ENCODE assay signal across 23 cellular contexts in genomic region chr9:136007276-136007675, GRCh38. TPM values are rescaled to one million over a fixed set of nuclear protein-coding genes. Genes with fewer than 3 reads are reported as not detected.
DNase-seq lines count a peak whose midpoint lies in the region; ATAC-seq and TF ChIP-seq lines count a peak whose summit lies in the region.
"Had no signal": no experiment of that assay in that cellular context is flagged by ENCODE, and none has a peak within 500 bp of the region (broad histone marks: within the 10 kb centered on the region; RNA-seq: fewer than 3 reads in every experiment).

No MANE protein-coding gene starts in this region.

- H3K9me3 ChIP-seq in cardiac muscle cell (ENCODE audit: low read depth) (no peaks in the 10 kb centered on the region), heart left ventricle (no peaks in the 10 kb centered on the region), neural progenitor cell (ENCODE audit: low read depth) (no peaks in the 10 kb centered on the region)
- no peaks in the 10 kb centered on the region for H3K9me3 ChIP-seq in CD4-positive, alpha-beta T cell (ENCODE audit: control insufficient read depth, low read length)
- H3K9me3 ChIP-seq: ovary, right atrium auricular region, tibial artery had no signal

- intact Hi-C loops in heart left ventricle (cut with DNase I), result no loop called here
- intact Hi-C loops in CD4-positive, alpha-beta T cell (cut with DNase I, micrococcal nuclease), result no loop called here

- H3K27me3 ChIP-seq in cardiac muscle cell (no peaks in the 10 kb centered on the region), heart left ventricle (no peaks in the 10 kb centered on the region), neural progenitor cell (no peaks in the 10 kb centered on the region)
- H3K27me3 ChIP-seq in CD4-positive, alpha-beta T cell (ENCODE audit: control insufficient read depth, insufficient read depth, low read length), result no peaks in the 10 kb centered on the region
- H3K27me3 ChIP-seq: ovary, right atrium auricular region, tibial artery had no signal

- H3K4me2 ChIP-seq in neural progenitor cell, result peak overlapping the region; percentile 38

- TF ChIP-seq CTCF in cardiac muscle cell (IDR thresholded peaks at IDR 0.05; ENCODE audit: low read depth, low read length) (no peak), heart left ventricle (IDR thresholded peaks at IDR 0.05) (no peak), glutamatergic neuron (IDR thresholded peaks at IDR 0.05; ENCODE audit: partially characterized antibody, unreplicated experiment) (no peak), neural progenitor cell (IDR thresholded peaks at IDR 0.05) (no peak)
- no peak for TF ChIP-seq CTCF in CD4-positive, alpha-beta T cell (IDR thresholded peaks at IDR 0.05)

- H3K36me3 ChIP-seq in cardiac muscle cell (no peaks in the 10 kb centered on the region), heart left ventricle (peaks cover 0 to 27% (median 15%) of the 10 kb centered on the region in 9 donors), neural progenitor cell (no peaks in the 10 kb centered on the region)
- H3K36me3 ChIP-seq: ovary had no signal

- H3F3A ChIP-seq in neural progenitor cell (ENCODE audit: low read depth), result peaks cover 21% of the 10 kb centered on the region

- no peak overlapping the region for H3K4me3 Mint-ChIP-seq in glutamatergic neuron (ENCODE audit: unreplicated experiment)
- H3K4me3 Mint-ChIP-seq in neural progenitor cell, result peak overlapping the region; percentile 2
- no peak overlapping the region for H3K4me3 Mint-ChIP-seq in CD4-positive, alpha-beta T cell
- H3K4me3 Mint-ChIP-seq: activated naive CD4-positive, alpha-beta T cell treated with anti-CD3 and anti-CD28 coated beads, Interleukin-2, amount 10 ng/mL, durations not matched to agents 7 days and 5 days; CD8-positive, alpha-beta memory T cell had no signal

- TF ChIP-seq POLR2A in heart left ventricle (IDR thresholded peaks at IDR 0.05), result no peak

- no peak overlapping the region for H2AFZ ChIP-seq in neural progenitor cell (replicated peaks)

- H3K9ac ChIP-seq in neural progenitor cell, result no peak overlapping the region

- no peaks in the 10 kb centered on the region for H3K36me3 Mint-ChIP-seq in glutamatergic neuron (ENCODE audit: unreplicated experiment)
- H3K36me3 Mint-ChIP-seq in neural progenitor cell, result no peaks in the 10 kb centered on the region
- no peaks in the 10 kb centered on the region for H3K36me3 Mint-ChIP-seq in CD4-positive, alpha-beta T cell (ENCODE audit: low read depth)
- H3K36me3 Mint-ChIP-seq: activated naive CD4-positive, alpha-beta T cell treated with anti-CD3 and anti-CD28 coated beads, Interleukin-2, amount 10 ng/mL, durations not matched to agents 7 days and 5 days had no signal

- H3K4me1 Mint-ChIP-seq in glutamatergic neuron (ENCODE audit: low read depth, unreplicated experiment) (peaks cover 18% of the 10 kb centered on the region), neural progenitor cell (peaks cover 62% of the 10 kb centered on the region)
- no peaks in the 10 kb centered on the region for H3K4me1 Mint-ChIP-seq in CD4-positive, alpha-beta T cell (ENCODE audit: low read depth)
- H3K4me1 Mint-ChIP-seq: activated naive CD4-positive, alpha-beta T cell treated with anti-CD3 and anti-CD28 coated beads, Interleukin-2, amount 10 ng/mL, durations not matched to agents 7 days and 5 days; CD8-positive, alpha-beta memory T cell had no signal

- H4K20me1 ChIP-seq in neural progenitor cell (ENCODE audit: low read depth), result no peaks in the 10 kb centered on the region

- no peaks in the 10 kb centered on the region for H3K79me2 ChIP-seq in neural progenitor cell (ENCODE audit: low read depth)

- H3K4me1 ChIP-seq in cardiac muscle cell (ENCODE audit: low read depth) (peaks cover 15% of the 10 kb centered on the region), heart left ventricle (peaks cover 15 to 42% (median 28%) of the 10 kb centered on the region in 12 donors), neural progenitor cell (peaks cover 55% of the 10 kb centered on the region)

- CTCF ChIA-PET in CD4-positive, alpha-beta T cell (lab: Charles Lee), result no interaction called here

- H3K9me3 Mint-ChIP-seq in glutamatergic neuron (ENCODE audit: unreplicated experiment), result peaks cover 8% of the 10 kb centered on the region
- H3K9me3 Mint-ChIP-seq in neural progenitor cell, result no peaks in the 10 kb centered on the region
- no peaks in the 10 kb centered on the region for H3K9me3 Mint-ChIP-seq in CD4-positive, alpha-beta T cell
- H3K9me3 Mint-ChIP-seq: activated naive CD4-positive, alpha-beta T cell treated with anti-CD3 and anti-CD28 coated beads, Interleukin-2, amount 10 ng/mL, durations not matched to agents 7 days and 5 days; CD8-positive, alpha-beta memory T cell had no signal

- POLR2A ChIA-PET in CD4-positive, alpha-beta T cell (lab: Charles Lee), result no interaction called here

- H3K27ac Mint-ChIP-seq in glutamatergic neuron (ENCODE audit: unreplicated experiment) (peak overlapping the region; percentile 88), neural progenitor cell (peak overlapping the region; percentile 88)
- no peak overlapping the region for H3K27ac Mint-ChIP-seq in CD4-positive, alpha-beta T cell
- H3K27ac Mint-ChIP-seq: activated naive CD4-positive, alpha-beta T cell treated with anti-CD3 and anti-CD28 coated beads, Interleukin-2, amount 10 ng/mL, durations not matched to agents 7 days and 5 days had no signal

- DNase-seq in cardiac muscle cell (ENCODE audit: low read depth in 1 of 2, low spot score in 1 of 2) (no peak), heart left ventricle (no peak), glutamatergic neuron (no peak), neural progenitor cell (ENCODE audit: low spot score) (no peak), T1000 (lab: John Stamatoyannopoulos, UW) (no peak)
- no peak for DNase-seq in CD4-positive, alpha-beta T cell
- DNase-seq: 8988T; activated naive CD4-positive, alpha-beta T cell treated with anti-CD3 and anti-CD28 coated beads, Interleukin-2, amount 10 ng/mL, durations not matched to agents 7 days and 5 days; amygdala; CD8-positive, alpha-beta memory T cell; DMS153; islet precursor cell; NCI-H1092; NCI-H1930; NCI-H2227 treated with DMSO at 0.1 percent for 48 hours; OCI-M1; ovary; stimulated activated naive CD8-positive, alpha-beta T cell treated with anti-CD3 and anti-CD28 coated beads, Interleukin-15, Interleukin-2, amounts not matched to agents 100 U/mL and 50 U/mL, for 24 hours; tibial artery had no signal

- H3K4me3 ChIP-seq in cardiac muscle cell (no peak overlapping the region), heart left ventricle (no peak overlapping the region), neural progenitor cell (no peak overlapping the region)
- H3K4me3 ChIP-seq: lung, ovary, right atrium auricular region, tibial artery had no signal

- peaks cover 4% of the 10 kb centered on the region for H3K27me3 Mint-ChIP-seq in glutamatergic neuron (ENCODE audit: unreplicated experiment)
- peaks cover 15% of the 10 kb centered on the region for H3K27me3 Mint-ChIP-seq in neural progenitor cell (ENCODE audit: insufficient read depth, low read depth)
- H3K27me3 Mint-ChIP-seq in CD4-positive, alpha-beta T cell, result no peaks in the 10 kb centered on the region
- H3K27me3 Mint-ChIP-seq: CD8-positive, alpha-beta memory T cell had no signal

- H3K27ac ChIP-seq in cardiac muscle cell, result peak overlapping the region; percentile 30
- peak overlapping the region in 2 of 12 donors; percentile 70 to 71 for H3K27ac ChIP-seq in heart left ventricle
- no peak overlapping the region for H3K27ac ChIP-seq in neural progenitor cell
- no peak overlapping the region for H3K27ac ChIP-seq in CD4-positive, alpha-beta T cell (ENCODE audit: low read depth, low read length)
- H3K27ac ChIP-seq: ovary, tibial artery had no signal

- 86 to 93% (median 92%) methylated on average over 31 of the region's 31 CpGs for WGBS in heart left ventricle, 4 donors

- no peak for ATAC-seq in heart left ventricle
- ATAC-seq in HG03378 (IDR thresholded peaks at IDR 0.05; ENCODE audit: unreplicated experiment), result no peak
- ATAC-seq in CD4-positive, alpha-beta T cell (ENCODE audit: poor library complexity), result no peak
- no peak for ATAC-seq in GM21717 (IDR thresholded peaks at IDR 0.05; ENCODE audit: unreplicated experiment)
- ATAC-seq: stimulated activated naive CD8-positive, alpha-beta T cell treated with anti-CD3 and anti-CD28 coated beads, Interleukin-15, Interleukin-2, amounts not matched to agents 100 U/mL and 50 U/mL, for 24 hours had no signal

RNA-seq across cellular contexts. Expression of gene UBAC1, which starts 46.1 kb away (rescaled TPM):
- total RNA-seq in cardiac muscle cell, result 60.2 and 66.4 TPM in 2 replicates
- 48.9 and 60.1 TPM in 2 replicates for polyA plus RNA-seq in cardiac muscle cell
- 100 to 1,000 TPM in 4 of 9 donors, 10 to 100 TPM in 5; 71.1 to 115 (median 87.6) TPM for total RNA-seq in heart left ventricle
- polyA plus RNA-seq in heart left ventricle, result 100 to 1,000 TPM; 100 to 140 TPM
- total RNA-seq in glutamatergic neuron (ENCODE audit: unreplicated experiment), result 48.4 TPM
- 53.6 and 66.0 TPM in 2 replicates for total RNA-seq in neural progenitor cell (ENCODE audit: low replicate concordance)
- 10 to 100 TPM; 16.4 to 19.6 TPM for total RNA-seq in CD4-positive, alpha-beta T cell
